Comparison of ENCODE assay signal across 31 cellular contexts in the genomic region with DNA sequence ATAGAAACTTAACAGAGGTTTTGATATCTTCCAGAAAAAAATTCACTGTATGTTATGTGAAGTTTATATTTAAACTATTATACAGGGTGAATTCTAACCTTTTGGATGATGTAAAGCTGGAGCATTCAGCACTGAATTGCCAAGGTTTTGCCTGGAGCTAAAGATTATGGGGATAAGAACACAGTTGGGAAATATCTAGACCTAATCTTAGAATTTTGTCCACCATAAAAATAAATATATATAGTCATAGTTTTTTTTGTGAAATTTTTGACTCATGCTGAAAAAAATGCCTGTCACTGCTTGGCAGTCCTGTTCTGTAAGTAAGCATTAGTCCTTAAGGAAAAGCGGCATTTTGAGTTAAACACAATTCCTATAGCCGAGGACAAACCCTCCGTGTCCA.
"Had no signal": no experiment of that assay in that cellular context is flagged by ENCODE, and none has a peak within 500 bp of the region (broad histone marks: within the 10 kb centered on the region; RNA-seq: fewer than 3 reads in every experiment).

No MANE protein-coding gene starts in this region.

- DNase-seq: activated CD4-positive, alpha-beta memory T cell treated with anti-CD3 and anti-CD28 coated beads, Interleukin-2, amount 10 ng/mL, durations not matched to agents 7 days and 5 days; activated CD4-positive, alpha-beta T cell treated with anti-CD3 and anti-CD28 coated beads for 1 hour; activated CD4-positive, alpha-beta T cell treated with anti-CD3 and anti-CD28 coated beads for 48 hours; activated CD4-positive, CD25-positive, alpha-beta regulatory T cell; activated CD8-positive, alpha-beta memory T cell treated with anti-CD3 and anti-CD28 coated beads for 24 hours; activated CD8-positive, alpha-beta memory T cell treated with anti-CD3 and anti-CD28 coated beads, Interleukin-2, amount 10 ng/mL, durations not matched to agents 7 days and 5 days; activated CD8-positive, alpha-beta memory T cell treated with anti-CD3 and anti-CD28 coated beads, Interleukin-2, amount 50 U/mL, for 48 hours; activated effector memory CD4-positive, alpha-beta T cell treated with Interleukin-2 at 50 U/mL for 16 hours; activated naive CD4-positive, alpha-beta T cell treated with anti-CD3 and anti-CD28 coated beads, Interleukin-2, amount 10 ng/mL, durations not matched to agents 7 days and 5 days; activated naive CD8-positive, alpha-beta T cell treated with anti-CD3 and anti-CD28 coated beads, Interleukin-2, amount 50 U/mL, for 24 hours; activated T-cell treated with anti-CD3 and anti-CD28 coated beads, Interleukin-2, amount 50 U/mL, for 48 hours; amygdala; NCI-H1105; NCI-H1417 treated with DMSO at 0.1 percent for 48 hours; NCI-H187 treated with DMSO at 0.1 percent for 48 hours; NCI-H2081; NCI-H2171 treated with DMSO at 0.1 percent for 48 hours; NCI-H345; NCI-H524 treated with DMSO at 0.1 percent for 48 hours; NK-92 treated with Interleukin-12 subunit alpha and Interleukin-12 subunit beta, amount 100 ng/mL, for 24 hours; PC-3; Peyer's patch; RPMI8226; SIG-M5; SW 1271; T-helper 1 cell; T-helper 2 cell; T-helper 9 cell; WERI-Rb-1 had no signal

- H3K4me3 ChIP-seq: ascending aorta, Peyer's patch had no signal

- ATAC-seq: activated CD8-positive, alpha-beta memory T cell treated with anti-CD3 and anti-CD28 coated beads, Interleukin-2, amount 10 ng/mL, durations not matched to agents 7 days and 5 days; activated naive CD8-positive, alpha-beta T cell treated with anti-CD3 and anti-CD28 coated beads, Interleukin-2, amount 50 U/mL, for 24 hours; PC-3; Right ventricle myocardium inferior had no signal
